ENCODE assay signal across 8 cellular contexts in the genomic region with DNA sequence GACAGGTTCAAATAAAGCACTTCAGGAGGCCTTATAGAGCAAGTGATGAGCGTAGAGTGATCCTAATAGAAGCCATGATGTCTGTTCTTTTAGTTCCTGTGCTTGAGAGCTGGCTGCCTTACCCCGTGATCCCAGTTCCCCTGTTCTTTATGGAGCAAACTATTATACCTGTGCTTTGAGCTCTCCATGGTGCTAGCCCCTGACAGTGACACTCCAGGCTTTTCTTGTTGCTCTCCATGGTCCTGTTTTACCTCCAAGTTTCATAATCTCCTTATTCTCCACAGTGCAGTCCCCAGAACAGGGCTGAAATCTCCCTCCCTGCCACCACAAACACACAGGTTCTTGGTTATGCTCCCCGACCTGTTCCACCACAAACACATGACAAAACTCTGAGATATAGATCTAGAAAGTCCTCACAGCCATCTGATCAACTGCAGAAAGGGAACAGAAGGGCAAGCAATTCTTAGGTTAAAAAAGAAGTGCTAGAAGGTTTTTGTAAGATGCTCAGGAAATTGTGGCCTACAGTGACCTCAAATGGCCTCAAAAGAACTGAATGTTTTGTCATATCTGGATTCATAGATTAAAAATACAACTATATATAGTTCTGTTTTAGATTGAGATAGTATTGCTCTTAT. TPM values are rescaled to one million over a fixed set of nuclear protein-coding genes. Genes with fewer than 3 reads are reported as not detected.
DNase-seq lines count a peak whose midpoint lies in the region; ATAC-seq, FAIRE-seq and TF ChIP-seq lines count a peak whose summit lies in the region.

No MANE protein-coding gene starts in this region.

- no peaks in the 10 kb centered on the region for H3K36me3 ChIP-seq in small intestine (ENCODE audit: control insufficient read depth in 2 of 2, insufficient read depth in 2 of 2, low read length in 2 of 2)

- CTCF ChIA-PET in AG04449 (lab: Yijun Ruan, JAX), result no interaction called here

- H3K4me1 ChIP-seq in small intestine (ENCODE audit: control insufficient read depth in 2 of 2, insufficient read depth in 1 of 2, low read depth in 1 of 2, low read length in 1 of 2), result no peaks in the 10 kb centered on the region

- TF ChIP-seq CTCF in AG04449 (IDR thresholded peaks at IDR 0.05; ENCODE audit: insufficient read depth, low read length, missing control alignments), result no peak

- no peaks in the 10 kb centered on the region for H3K9me3 ChIP-seq in small intestine (ENCODE audit: control insufficient read depth, low read depth)

- H3K27ac ChIP-seq in small intestine (ENCODE audit: low read depth in 1 of 2, low read length in 1 of 2), result no peak overlapping the region

- WGBS in small intestine, 3 donors, result 9 to 13% (median 10%) methylated on average over 3 of the region's 3 CpGs

- no peak overlapping the region for H3K4me3 ChIP-seq in AG04449 (ENCODE audit: low read depth, low read length)
- H3K4me3 ChIP-seq in small intestine (ENCODE audit: low read depth in 1 of 2, low read length in 2 of 2), result no peak overlapping the region

- H3K27me3 ChIP-seq in small intestine (ENCODE audit: control insufficient read depth in 2 of 2, insufficient read depth in 2 of 2, low read length in 2 of 2), result peaks cover 0 to 8% of the 10 kb centered on the region in 2 donors

- no peak for FAIRE-seq in small intestine (lab: Jason Lieb, UNC)

- peak; percentile 2 for DNase-seq in AG04449 (ENCODE audit: low read depth, low spot score)
- peak; percentile 60 for DNase-seq in HCEC 1CT
- peak; percentile 24 for DNase-seq in SKM-1 (lab: John Stamatoyannopoulos, UW; ENCODE audit: unreplicated experiment)
- peak; percentile 55 for DNase-seq in fibroblast of peridontal ligament (ENCODE audit: extremely low read depth)
- DNase-seq in small intestine, result peak; percentile 29
- DNase-seq in inferior parietal cortex (ENCODE audit: extremely low spot score), result no peak

- ATAC-seq in GM19035 (IDR thresholded peaks at IDR 0.05; ENCODE audit: unreplicated experiment) (no peak), HG03135 (IDR thresholded peaks at IDR 0.05; ENCODE audit: unreplicated experiment) (no peak)

- POLR2A ChIA-PET in AG04449 (lab: Yijun Ruan, JAX), result no interaction called here

RNA-seq across cellular contexts. Expression of a gene that starts 6.0 kb away (rescaled TPM):
- 10 to 100 TPM in 1 of 3 donors, under 1 TPM in 1, not detected in 1; 0.27 to 23.5 TPM for polyA plus RNA-seq in small intestine

RNA-seq across cellular contexts. Expression of a gene that starts 27.3 kb away (rescaled TPM):
- polyA plus RNA-seq in small intestine, result 10 to 100 TPM in 1 of 3 donors, 1 to 10 TPM in 2; 1.3 to 96.8 (median 3.2) TPM
